In the genomic region with DNA sequence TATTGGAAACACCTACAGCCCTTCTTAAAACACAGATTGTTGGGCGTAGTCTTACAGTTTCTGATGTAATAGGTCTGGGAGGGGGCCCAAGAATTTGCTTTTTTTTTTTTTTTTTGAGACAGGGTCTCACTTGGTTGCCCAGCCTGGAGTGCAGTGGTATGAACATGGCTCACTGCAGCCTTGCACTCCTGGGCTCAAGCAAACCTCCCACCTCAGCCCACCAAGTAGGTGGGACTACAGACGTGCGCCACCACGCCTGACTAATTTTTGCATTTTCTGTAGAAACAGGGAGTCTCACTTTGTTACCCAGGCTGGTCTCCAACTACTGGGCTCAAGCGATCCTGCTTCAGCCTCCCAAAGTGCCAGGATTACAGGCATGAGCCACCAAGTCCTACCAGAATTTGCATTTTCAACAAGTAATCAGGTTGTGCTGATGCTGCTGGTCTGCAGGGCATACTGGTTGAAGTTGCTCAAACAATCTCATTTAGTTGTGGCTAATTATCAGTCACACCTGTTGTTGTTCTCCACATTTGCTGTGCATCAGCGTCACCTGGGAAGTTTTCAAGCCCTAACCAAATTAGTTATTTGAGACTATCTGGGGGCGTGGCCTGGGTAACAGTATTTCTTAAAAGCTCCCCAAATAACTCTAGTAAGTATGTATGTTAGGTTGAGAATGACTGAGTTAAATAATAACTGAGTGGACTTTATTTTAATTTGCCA, we compare ENCODE assay signal across 1 cellular context.
TF ChIP-seq lines count a peak whose summit lies in the region.

No MANE protein-coding gene starts in this region.

TF ChIP-seq in GM23338, 12 proteins besides CTCF, POLR2A, EP300 and RAD21 (continued from another document):
- TF ChIP-seq, protein P1, sequence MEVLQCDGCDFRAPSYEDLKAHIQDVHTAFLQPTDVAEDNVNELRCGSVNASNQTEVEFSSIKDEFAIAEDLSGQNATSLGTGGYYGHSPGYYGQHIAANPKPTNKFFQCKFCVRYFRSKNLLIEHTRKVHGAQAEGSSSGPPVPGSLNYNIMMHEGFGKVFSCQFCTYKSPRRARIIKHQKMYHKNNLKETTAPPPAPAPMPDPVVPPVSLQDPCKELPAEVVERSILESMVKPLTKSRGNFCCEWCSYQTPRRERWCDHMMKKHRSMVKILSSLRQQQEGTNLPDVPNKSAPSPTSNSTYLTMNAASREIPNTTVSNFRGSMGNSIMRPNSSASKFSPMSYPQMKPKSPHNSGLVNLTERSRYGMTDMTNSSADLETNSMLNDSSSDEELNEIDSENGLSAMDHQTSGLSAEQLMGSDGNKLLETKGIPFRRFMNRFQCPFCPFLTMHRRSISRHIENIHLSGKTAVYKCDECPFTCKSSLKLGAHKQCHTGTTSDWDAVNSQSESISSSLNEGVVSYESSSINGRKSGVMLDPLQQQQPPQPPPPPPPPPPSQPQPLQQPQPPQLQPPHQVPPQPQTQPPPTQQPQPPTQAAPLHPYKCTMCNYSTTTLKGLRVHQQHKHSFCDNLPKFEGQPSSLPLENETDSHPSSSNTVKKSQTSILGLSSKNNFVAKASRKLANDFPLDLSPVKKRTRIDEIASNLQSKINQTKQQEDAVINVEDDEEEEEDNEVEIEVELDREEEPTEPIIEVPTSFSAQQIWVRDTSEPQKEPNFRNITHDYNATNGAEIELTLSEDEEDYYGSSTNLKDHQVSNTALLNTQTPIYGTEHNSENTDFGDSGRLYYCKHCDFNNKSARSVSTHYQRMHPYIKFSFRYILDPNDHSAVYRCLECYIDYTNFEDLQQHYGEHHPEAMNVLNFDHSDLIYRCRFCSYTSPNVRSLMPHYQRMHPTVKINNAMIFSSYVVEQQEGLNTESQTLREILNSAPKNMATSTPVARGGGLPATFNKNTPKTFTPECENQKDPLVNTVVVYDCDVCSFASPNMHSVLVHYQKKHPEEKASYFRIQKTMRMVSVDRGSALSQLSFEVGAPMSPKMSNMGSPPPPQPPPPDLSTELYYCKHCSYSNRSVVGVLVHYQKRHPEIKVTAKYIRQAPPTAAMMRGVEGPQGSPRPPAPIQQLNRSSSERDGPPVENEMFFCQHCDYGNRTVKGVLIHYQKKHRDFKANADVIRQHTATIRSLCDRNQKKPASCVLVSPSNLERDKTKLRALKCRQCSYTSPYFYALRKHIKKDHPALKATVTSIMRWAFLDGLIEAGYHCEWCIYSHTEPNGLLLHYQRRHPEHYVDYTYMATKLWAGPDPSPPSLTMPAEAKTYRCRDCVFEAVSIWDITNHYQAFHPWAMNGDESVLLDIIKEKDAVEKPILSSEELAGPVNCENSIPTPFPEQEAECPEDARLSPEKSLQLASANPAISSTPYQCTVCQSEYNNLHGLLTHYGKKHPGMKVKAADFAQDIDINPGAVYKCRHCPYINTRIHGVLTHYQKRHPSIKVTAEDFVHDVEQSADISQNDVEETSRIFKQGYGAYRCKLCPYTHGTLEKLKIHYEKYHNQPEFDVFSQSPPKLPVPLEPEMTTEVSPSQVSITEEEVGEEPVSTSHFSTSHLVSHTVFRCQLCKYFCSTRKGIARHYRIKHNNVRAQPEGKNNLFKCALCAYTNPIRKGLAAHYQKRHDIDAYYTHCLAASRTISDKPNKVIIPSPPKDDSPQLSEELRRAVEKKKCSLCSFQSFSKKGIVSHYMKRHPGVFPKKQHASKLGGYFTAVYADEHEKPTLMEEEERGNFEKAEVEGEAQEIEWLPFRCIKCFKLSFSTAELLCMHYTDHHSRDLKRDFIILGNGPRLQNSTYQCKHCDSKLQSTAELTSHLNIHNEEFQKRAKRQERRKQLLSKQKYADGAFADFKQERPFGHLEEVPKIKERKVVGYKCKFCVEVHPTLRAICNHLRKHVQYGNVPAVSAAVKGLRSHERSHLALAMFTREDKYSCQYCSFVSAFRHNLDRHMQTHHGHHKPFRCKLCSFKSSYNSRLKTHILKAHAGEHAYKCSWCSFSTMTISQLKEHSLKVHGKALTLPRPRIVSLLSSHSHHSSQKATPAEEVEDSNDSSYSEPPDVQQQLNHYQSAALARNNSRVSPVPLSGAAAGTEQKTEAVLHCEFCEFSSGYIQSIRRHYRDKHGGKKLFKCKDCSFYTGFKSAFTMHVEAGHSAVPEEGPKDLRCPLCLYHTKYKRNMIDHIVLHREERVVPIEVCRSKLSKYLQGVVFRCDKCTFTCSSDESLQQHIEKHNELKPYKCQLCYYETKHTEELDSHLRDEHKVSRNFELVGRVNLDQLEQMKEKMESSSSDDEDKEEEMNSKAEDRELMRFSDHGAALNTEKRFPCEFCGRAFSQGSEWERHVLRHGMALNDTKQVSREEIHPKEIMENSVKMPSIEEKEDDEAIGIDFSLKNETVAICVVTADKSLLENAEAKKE (CRISPR knock-in tag; IDR thresholded peaks at IDR 0.05), result no peak
- no peak for TF ChIP-seq NANOG (IDR thresholded peaks at IDR 0.05; ENCODE audit: borderline replicate concordance)
- no peak for TF ChIP-seq EZH2 (IDR thresholded peaks at IDR 0.05; ENCODE audit: low read depth, unreplicated experiment)
- no peak for TF ChIP-seq STAT1 (IDR thresholded peaks at IDR 0.05; ENCODE audit: unreplicated experiment)
- TF ChIP-seq, protein P2, sequence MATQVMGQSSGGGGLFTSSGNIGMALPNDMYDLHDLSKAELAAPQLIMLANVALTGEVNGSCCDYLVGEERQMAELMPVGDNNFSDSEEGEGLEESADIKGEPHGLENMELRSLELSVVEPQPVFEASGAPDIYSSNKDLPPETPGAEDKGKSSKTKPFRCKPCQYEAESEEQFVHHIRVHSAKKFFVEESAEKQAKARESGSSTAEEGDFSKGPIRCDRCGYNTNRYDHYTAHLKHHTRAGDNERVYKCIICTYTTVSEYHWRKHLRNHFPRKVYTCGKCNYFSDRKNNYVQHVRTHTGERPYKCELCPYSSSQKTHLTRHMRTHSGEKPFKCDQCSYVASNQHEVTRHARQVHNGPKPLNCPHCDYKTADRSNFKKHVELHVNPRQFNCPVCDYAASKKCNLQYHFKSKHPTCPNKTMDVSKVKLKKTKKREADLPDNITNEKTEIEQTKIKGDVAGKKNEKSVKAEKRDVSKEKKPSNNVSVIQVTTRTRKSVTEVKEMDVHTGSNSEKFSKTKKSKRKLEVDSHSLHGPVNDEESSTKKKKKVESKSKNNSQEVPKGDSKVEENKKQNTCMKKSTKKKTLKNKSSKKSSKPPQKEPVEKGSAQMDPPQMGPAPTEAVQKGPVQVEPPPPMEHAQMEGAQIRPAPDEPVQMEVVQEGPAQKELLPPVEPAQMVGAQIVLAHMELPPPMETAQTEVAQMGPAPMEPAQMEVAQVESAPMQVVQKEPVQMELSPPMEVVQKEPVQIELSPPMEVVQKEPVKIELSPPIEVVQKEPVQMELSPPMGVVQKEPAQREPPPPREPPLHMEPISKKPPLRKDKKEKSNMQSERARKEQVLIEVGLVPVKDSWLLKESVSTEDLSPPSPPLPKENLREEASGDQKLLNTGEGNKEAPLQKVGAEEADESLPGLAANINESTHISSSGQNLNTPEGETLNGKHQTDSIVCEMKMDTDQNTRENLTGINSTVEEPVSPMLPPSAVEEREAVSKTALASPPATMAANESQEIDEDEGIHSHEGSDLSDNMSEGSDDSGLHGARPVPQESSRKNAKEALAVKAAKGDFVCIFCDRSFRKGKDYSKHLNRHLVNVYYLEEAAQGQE (IDR thresholded peaks at IDR 0.05; ENCODE audit: unreplicated experiment), result no peak
- no peak for TF ChIP-seq EZH2phosphoT487 (IDR thresholded peaks at IDR 0.05; ENCODE audit: unreplicated experiment)
- no peak for TF ChIP-seq JUNB (IDR thresholded peaks at IDR 0.05; ENCODE audit: unreplicated experiment)
- no peak for TF ChIP-seq CREB1 (CRISPR knock-in tag; IDR thresholded peaks at IDR 0.05; ENCODE audit: low read depth)
- no peak for TF ChIP-seq ZNF114 (CRISPR knock-in tag; IDR thresholded peaks at IDR 0.05)
